Comparison of ENCODE assay signal across 1 cellular context in the genomic region with DNA sequence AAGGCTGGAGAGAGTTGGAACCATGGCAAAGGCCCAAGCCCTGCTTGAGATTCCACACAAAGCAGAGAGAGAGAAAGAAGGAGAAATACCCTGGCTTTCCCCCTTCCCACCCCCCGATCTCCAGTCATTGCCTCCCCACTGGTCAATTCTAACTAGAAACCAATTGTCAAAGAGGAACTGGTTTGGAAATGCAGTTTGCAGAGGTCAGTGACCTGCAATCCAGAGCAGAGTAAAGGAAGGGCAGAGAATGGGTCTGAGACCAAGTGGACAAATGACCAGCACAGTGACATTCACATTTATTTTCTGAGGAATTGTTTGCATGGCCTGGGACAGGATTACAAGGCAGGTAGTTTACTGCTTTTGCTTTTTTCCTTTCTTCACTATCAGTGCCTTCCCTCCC.
TF ChIP-seq lines count a peak whose summit lies in the region.

No MANE protein-coding gene starts in this region.

TF ChIP-seq in H1, 55 proteins besides CTCF, POLR2A, EP300 and RAD21:
- TF ChIP-seq EZH2 (IDR thresholded peaks at IDR 0.05; ENCODE audit: low read depth, low read length, severe bottlenecking), result no peak
- no peak for TF ChIP-seq ASH2L (IDR thresholded peaks at IDR 0.05; ENCODE audit: low read length)
- TF ChIP-seq FOSL1 (IDR thresholded peaks at IDR 0.05; ENCODE audit: insufficient read depth, low read depth, low read length), result no peak
- TF ChIP-seq, protein P1, sequence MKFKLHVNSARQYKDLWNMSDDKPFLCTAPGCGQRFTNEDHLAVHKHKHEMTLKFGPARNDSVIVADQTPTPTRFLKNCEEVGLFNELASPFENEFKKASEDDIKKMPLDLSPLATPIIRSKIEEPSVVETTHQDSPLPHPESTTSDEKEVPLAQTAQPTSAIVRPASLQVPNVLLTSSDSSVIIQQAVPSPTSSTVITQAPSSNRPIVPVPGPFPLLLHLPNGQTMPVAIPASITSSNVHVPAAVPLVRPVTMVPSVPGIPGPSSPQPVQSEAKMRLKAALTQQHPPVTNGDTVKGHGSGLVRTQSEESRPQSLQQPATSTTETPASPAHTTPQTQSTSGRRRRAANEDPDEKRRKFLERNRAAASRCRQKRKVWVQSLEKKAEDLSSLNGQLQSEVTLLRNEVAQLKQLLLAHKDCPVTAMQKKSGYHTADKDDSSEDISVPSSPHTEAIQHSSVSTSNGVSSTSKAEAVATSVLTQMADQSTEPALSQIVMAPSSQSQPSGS (IDR thresholded peaks at IDR 0.05; ENCODE audit: low read length), result no peak
- TF ChIP-seq PHF8 (conservative IDR thresholded peaks at IDR 0.05; ENCODE audit: low read depth, low read length), result no peak
- TF ChIP-seq, protein P2, sequence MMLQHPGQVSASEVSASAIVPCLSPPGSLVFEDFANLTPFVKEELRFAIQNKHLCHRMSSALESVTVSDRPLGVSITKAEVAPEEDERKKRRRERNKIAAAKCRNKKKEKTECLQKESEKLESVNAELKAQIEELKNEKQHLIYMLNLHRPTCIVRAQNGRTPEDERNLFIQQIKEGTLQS (IDR thresholded peaks at IDR 0.05; ENCODE audit: insufficient read depth, low read depth, low read length), result no peak
- no peak for TF ChIP-seq SUZ12 (IDR thresholded peaks at IDR 0.05; ENCODE audit: low read length)
- no peak for TF ChIP-seq JUND (IDR thresholded peaks at IDR 0.05; ENCODE audit: low read length)
- no peak for TF ChIP-seq KDM4A (IDR thresholded peaks at IDR 0.05; ENCODE audit: low read depth, low read length, severe bottlenecking)
- TF ChIP-seq SRF (IDR thresholded peaks at IDR 0.05; ENCODE audit: low read depth, low read length), result no peak
- TF ChIP-seq CHD1 (IDR thresholded peaks at IDR 0.05; ENCODE audit: low read depth, low read length), result no peak
- TF ChIP-seq SP1 (IDR thresholded peaks at IDR 0.05; ENCODE audit: low read depth, low read length), result no peak
- no peak for TF ChIP-seq SIRT6 (IDR thresholded peaks at IDR 0.05; ENCODE audit: low read length)
- no peak for TF ChIP-seq NRF1 (IDR thresholded peaks at IDR 0.05; ENCODE audit: low read depth, low read length)
- TF ChIP-seq NANOG (IDR thresholded peaks at IDR 0.05; ENCODE audit: insufficient read depth, low read depth, low read length, poor library complexity, severe bottlenecking), result no peak
- TF ChIP-seq, protein P3, sequence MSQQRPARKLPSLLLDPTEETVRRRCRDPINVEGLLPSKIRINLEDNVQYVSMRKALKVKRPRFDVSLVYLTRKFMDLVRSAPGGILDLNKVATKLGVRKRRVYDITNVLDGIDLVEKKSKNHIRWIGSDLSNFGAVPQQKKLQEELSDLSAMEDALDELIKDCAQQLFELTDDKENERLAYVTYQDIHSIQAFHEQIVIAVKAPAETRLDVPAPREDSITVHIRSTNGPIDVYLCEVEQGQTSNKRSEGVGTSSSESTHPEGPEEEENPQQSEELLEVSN (IDR thresholded peaks at IDR 0.05), result no peak
- no peak for TF ChIP-seq KDM1A (IDR thresholded peaks at IDR 0.05; ENCODE audit: borderline replicate concordance, low read length)
